Comparison of ENCODE assay signal across 8 cellular contexts in the genomic region with DNA sequence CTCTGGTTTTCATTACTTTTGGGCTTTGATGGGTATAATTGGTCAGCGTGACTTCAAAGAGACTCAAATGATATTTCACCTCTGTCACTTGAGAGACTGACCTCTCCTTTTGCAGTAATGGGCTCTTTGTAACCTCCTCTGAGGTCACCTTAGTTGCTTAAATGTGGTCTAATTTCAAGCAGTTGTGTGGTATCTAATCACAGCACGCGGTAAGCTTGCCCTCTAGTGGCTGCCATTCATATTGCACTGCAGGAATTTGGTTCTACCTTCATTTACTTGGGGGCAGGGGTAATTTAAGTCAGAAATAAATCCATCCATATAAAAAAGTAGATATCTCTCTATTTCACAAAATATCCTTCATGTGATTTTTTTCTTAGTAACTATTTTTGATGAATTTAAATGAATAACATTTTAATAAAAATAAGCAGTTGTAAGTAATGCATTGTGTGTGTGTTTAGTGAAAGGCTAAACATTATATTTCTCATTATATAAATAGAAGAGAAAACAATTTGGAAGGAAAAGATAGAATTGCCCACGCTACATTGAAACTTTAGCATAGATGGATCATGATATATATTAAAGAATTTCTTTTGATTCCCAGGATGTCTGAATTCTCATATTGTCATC. TPM values are rescaled to one million over a fixed set of nuclear protein-coding genes. Genes with fewer than 3 reads are reported as not detected.
DNase-seq lines count a peak whose midpoint lies in the region.

No MANE protein-coding gene starts in this region.

- H3K4me2 ChIP-seq in Karpas-422 (ENCODE audit: low read depth, low read length, poor library complexity, severe bottlenecking) = no peak overlapping the region

- H3K9me2 ChIP-seq in Karpas-422 (replicated peaks; ENCODE audit: insufficient read depth, low read length) = no peaks in the 10 kb centered on the region

- H3K79me2 ChIP-seq in Karpas-422 (ENCODE audit: low read length) = no peaks in the 10 kb centered on the region

- H3K9ac ChIP-seq in Karpas-422 (ENCODE audit: low read length) (no peak overlapping the region), SK-N-MC (ENCODE audit: insufficient read length) (no peak overlapping the region)

- H3K36me3 ChIP-seq in Karpas-422 (ENCODE audit: insufficient read depth, low read length) = no peaks in the 10 kb centered on the region
- no peaks in the 10 kb centered on the region for H3K36me3 ChIP-seq in SK-N-MC (ENCODE audit: insufficient read depth, low read length)

- H3K4me3 ChIP-seq in Karpas-422 (ENCODE audit: low read length) (no peak overlapping the region), SK-N-MC (no peak overlapping the region)

- DNase-seq in activated effector memory CD4-positive, alpha-beta T cell treated with anti-CD3 and anti-CD28 coated beads, Interleukin-2, amount 50 U/mL, for 16 hours = peak; percentile 69
- no peak for DNase-seq in activated effector memory CD4-positive, alpha-beta T cell treated with Interleukin-2 at 50 U/mL for 16 hours
- peak; percentile 73 for DNase-seq in H4 (ENCODE audit: low spot score)
- DNase-seq in Karpas-422 = peak; percentile 89
- peak; percentile 32 for DNase-seq in SK-N-MC (ENCODE audit: low read depth, low spot score)
- DNase-seq in cerebellum (ENCODE audit: low spot score) = peak; percentile 21
- peak; percentile 78 for DNase-seq in left kidney (ENCODE audit: low read depth, low spot score)
- DNase-seq in stimulated activated CD4-positive, alpha-beta T cell treated with anti-CD3 and anti-CD28 coated beads, TNF-alpha, amount 100 ng/mL, for 24 hours (ENCODE audit: low read depth in 3 of 3) = peak in 2 of 3 experiments; percentile 6 to 17

- no peak overlapping the region for H3K27ac ChIP-seq in Karpas-422 (ENCODE audit: low read length)
- H3K27ac ChIP-seq in SK-N-MC = no peak overlapping the region

- H2AFZ ChIP-seq in Karpas-422 (ENCODE audit: low read length) = no peak overlapping the region

- no peaks in the 10 kb centered on the region for H3K27me3 ChIP-seq in Karpas-422 (ENCODE audit: low read length)

- no peaks in the 10 kb centered on the region for H4K20me1 ChIP-seq in Karpas-422 (ENCODE audit: insufficient read depth, low read depth, low read length)

- H3K4me1 ChIP-seq in Karpas-422 (ENCODE audit: low read length) = no peaks in the 10 kb centered on the region

- no peaks in the 10 kb centered on the region for H3K9me3 ChIP-seq in Karpas-422 (ENCODE audit: low read length)
- no peaks in the 10 kb centered on the region for H3K9me3 ChIP-seq in SK-N-MC (ENCODE audit: low read depth, low read length)

RNA-seq across cellular contexts. Expression of gene ANO3, which starts 55.0 kb away (rescaled TPM):
- 0.45 and 1.5 TPM in 2 replicates for total RNA-seq in H4 (2014; rRNA removed; shearing (Covaris generic))
- not detected in 2 replicates for total RNA-seq in Karpas-422 (2014; rRNA removed; shearing (Covaris generic); ENCODE audit: low replicate concordance)
- total RNA-seq in cerebellum = 0.45 TPM
